In genomic region chr15:40338921-40339620, GRCh38 we compare ENCODE assay signal across 9 cellular contexts. TPM values are rescaled to one million over a fixed set of nuclear protein-coding genes. Genes with fewer than 3 reads are reported as not detected.
DNase-seq lines count a peak whose midpoint lies in the region; ATAC-seq, FAIRE-seq and TF ChIP-seq lines count a peak whose summit lies in the region.
"Had no signal": no experiment of that assay in that cellular context is flagged by ENCODE, and none has a peak within 500 bp of the region (broad histone marks: within the 10 kb centered on the region; RNA-seq: fewer than 3 reads in every experiment).

No MANE protein-coding gene starts in this region.

- peak overlapping the region; percentile 89 to 96 for H3K27ac ChIP-seq in kidney (ENCODE audit: low read depth in 2 of 2, low read length in 2 of 2)
- peak overlapping the region; percentile 99 for H3K27ac ChIP-seq in stomach smooth muscle (ENCODE audit: low read length)

- intact Hi-C loops in kidney (cut with DNase I) = no loop called here

- H3K27me3 ChIP-seq in bronchial epithelial cell (ENCODE audit: control insufficient read depth, insufficient read depth, low read length) (no peaks in the 10 kb centered on the region), stomach smooth muscle (ENCODE audit: control insufficient read depth in 1 of 2, insufficient read depth in 2 of 2, low read length in 2 of 2) (no peaks in the 10 kb centered on the region)

- peak overlapping the region in 1 of 2 donors; percentile 77 for H3K9ac ChIP-seq in kidney (ENCODE audit: low read length in 2 of 2)
- peak overlapping the region; percentile 95 to 97 for H3K9ac ChIP-seq in stomach smooth muscle (ENCODE audit: low read length in 2 of 2)

- H3K4me3 ChIP-seq in bronchial epithelial cell (ENCODE audit: low read depth, low read length) (no peak overlapping the region), kidney (ENCODE audit: low read length in 2 of 2) (no peak overlapping the region), stomach smooth muscle (ENCODE audit: low read length in 2 of 2) (peak overlapping the region; percentile 67 to 80)

- no peaks in the 10 kb centered on the region for H3K36me3 ChIP-seq in bronchial epithelial cell (ENCODE audit: control insufficient read depth, insufficient read depth, low read length)
- no peaks in the 10 kb centered on the region for H3K36me3 ChIP-seq in kidney (ENCODE audit: control insufficient read depth in 1 of 2, insufficient read depth in 2 of 2, low read length in 2 of 2)
- H3K36me3 ChIP-seq in stomach smooth muscle (ENCODE audit: control insufficient read depth in 2 of 2, insufficient read depth in 2 of 2, low read length in 2 of 2) = peaks cover 9 to 12% of the 10 kb centered on the region in 2 donors

- no peaks in the 10 kb centered on the region for H3K9me3 ChIP-seq in kidney (ENCODE audit: control insufficient read depth in 1 of 2, low read length in 2 of 2)
- no peaks in the 10 kb centered on the region for H3K9me3 ChIP-seq in stomach smooth muscle (ENCODE audit: control insufficient read depth in 2 of 2, low read length in 2 of 2)

- ATAC-seq in GM21515 (IDR thresholded peaks at IDR 0.05; ENCODE audit: unreplicated experiment) (no peak), HG02763 (IDR thresholded peaks at IDR 0.05; ENCODE audit: unreplicated experiment) (no peak), GM21423 (IDR thresholded peaks at IDR 0.05; ENCODE audit: unreplicated experiment) (no peak)

- TF ChIP-seq CTCF in bronchial epithelial cell (IDR thresholded peaks at IDR 0.05; ENCODE audit: insufficient read depth, low read length, severe bottlenecking) = no peak
- TF ChIP-seq CTCF in kidney (IDR thresholded peaks at IDR 0.05; ENCODE audit: borderline replicate concordance, extremely low read depth, insufficient read depth) = no peak

- DNase-seq in HK-2 (ENCODE audit: unreplicated experiment) (peak; percentile 82), bronchial epithelial cell (ENCODE audit: low read depth) (peak; percentile 77), kidney (peak; percentile 81), cortex of kidney (lab: John Stamatoyannopoulos, UW) (no peak)
- DNase-seq: activated naive CD8-positive, alpha-beta T cell treated with anti-CD3 and anti-CD28 coated beads, Interleukin-2, amount 10 ng/mL, durations not matched to agents 7 days and 5 days had no signal

- FAIRE-seq in bronchial epithelial cell (lab: Jason Lieb, UNC) = no peak
- FAIRE-seq in kidney (lab: Jason Lieb, UNC) = no peak

- H3K4me1 ChIP-seq in kidney (ENCODE audit: control insufficient read depth in 1 of 2, insufficient read depth in 1 of 2, low read depth in 1 of 2, low read length in 2 of 2) = peaks cover 18 to 41% of the 10 kb centered on the region in 2 donors
- H3K4me1 ChIP-seq in stomach smooth muscle (ENCODE audit: control insufficient read depth, insufficient read depth, low read length) = peaks cover 96% of the 10 kb centered on the region

RNA-seq across cellular contexts. Expression of gene CCDC9B, which starts 1.7 kb away (rescaled TPM):
- total RNA-seq in bronchial epithelial cell (12.1 and 17.3 TPM in 2 replicates), kidney (60.0 TPM)
- polyA plus RNA-seq in kidney (ENCODE audit: insufficient read depth, low read depth, low replicate concordance) = 4.7 TPM

RNA-seq across cellular contexts. Expression of gene PHGR1, which starts 11.8 kb away (rescaled TPM):
- not detected in 2 replicates for total RNA-seq in bronchial epithelial cell
- total RNA-seq in kidney = not detected
- not detected for polyA plus RNA-seq in kidney (ENCODE audit: insufficient read depth, low read depth, low replicate concordance)
- total RNA-seq: activated naive CD8-positive, alpha-beta T cell treated with anti-CD3 and anti-CD28 coated beads, Interleukin-2, amount 10 ng/mL, durations not matched to agents 7 days and 5 days had no signal

RNA-seq across cellular contexts. Expression of gene INAFM2, which starts 15.6 kb away (rescaled TPM):
- total RNA-seq in bronchial epithelial cell = 6.3 and 6.8 TPM in 2 replicates
- 21.6 TPM for total RNA-seq in kidney
- polyA plus RNA-seq in kidney (ENCODE audit: insufficient read depth, low read depth, low replicate concordance) = 14.7 TPM

RNA-seq across cellular contexts. Expression of gene DISP2, which starts 18.9 kb away (rescaled TPM):
- total RNA-seq in bronchial epithelial cell (under 0.01 TPM in 1 of 2 replicates, not detected in the other), kidney (0.69 TPM)
- 0.04 TPM for polyA plus RNA-seq in kidney (ENCODE audit: insufficient read depth, low read depth, low replicate concordance)

RNA-seq across cellular contexts. Expression of gene PLCB2, which starts 31.3 kb away (rescaled TPM):
- total RNA-seq in bronchial epithelial cell (not detected in 2 replicates), kidney (37.2 TPM)
- polyA plus RNA-seq in kidney (ENCODE audit: insufficient read depth, low read depth, low replicate concordance) = 4.4 TPM

Comparison
In these comparisons a context has a peak if more than half of its experiments do, and no peak if none do; other contexts are left out.
1. H3K4me3 ChIP-seq: peak in stomach smooth muscle (2 of 2); none in bronchial epithelial cell (single experiment) and kidney (0 of 2).